1 cellular context compared by ENCODE assay signal in genomic region chr20:3818155-3819151, GRCh38.
TF ChIP-seq lines count a peak whose summit lies in the region.

No MANE protein-coding gene starts in this region.

TF ChIP-seq in H1, 55 proteins besides CTCF, POLR2A, EP300 and RAD21:
- TF ChIP-seq JUND (IDR thresholded peaks at IDR 0.05; ENCODE audit: low read length) (0 out of 2 replicates have a peak, but pooled peaks have one; percentile 44), PHF8 (conservative IDR thresholded peaks at IDR 0.05; ENCODE audit: low read depth, low read length) (no peak), SP2 (IDR thresholded peaks at IDR 0.05; ENCODE audit: low read length) (no peak), MAX (IDR thresholded peaks at IDR 0.05) (peak; percentile 55), CREB1 (IDR thresholded peaks at IDR 0.05) (peak; percentile 44; the same call in 1 of the 2 replicates), BACH1 (IDR thresholded peaks at IDR 0.05; ENCODE audit: low read length) (peak; percentile 45; the same call in 1 of the 2 replicates), KDM1A (IDR thresholded peaks at IDR 0.05; ENCODE audit: borderline replicate concordance, low read length) (no peak), SUZ12 (IDR thresholded peaks at IDR 0.05; ENCODE audit: low read length) (no peak)
TF ChIP-seq in H1: peak in this region for 4.
